8 cellular contexts compared by ENCODE assay signal in the genomic region with DNA sequence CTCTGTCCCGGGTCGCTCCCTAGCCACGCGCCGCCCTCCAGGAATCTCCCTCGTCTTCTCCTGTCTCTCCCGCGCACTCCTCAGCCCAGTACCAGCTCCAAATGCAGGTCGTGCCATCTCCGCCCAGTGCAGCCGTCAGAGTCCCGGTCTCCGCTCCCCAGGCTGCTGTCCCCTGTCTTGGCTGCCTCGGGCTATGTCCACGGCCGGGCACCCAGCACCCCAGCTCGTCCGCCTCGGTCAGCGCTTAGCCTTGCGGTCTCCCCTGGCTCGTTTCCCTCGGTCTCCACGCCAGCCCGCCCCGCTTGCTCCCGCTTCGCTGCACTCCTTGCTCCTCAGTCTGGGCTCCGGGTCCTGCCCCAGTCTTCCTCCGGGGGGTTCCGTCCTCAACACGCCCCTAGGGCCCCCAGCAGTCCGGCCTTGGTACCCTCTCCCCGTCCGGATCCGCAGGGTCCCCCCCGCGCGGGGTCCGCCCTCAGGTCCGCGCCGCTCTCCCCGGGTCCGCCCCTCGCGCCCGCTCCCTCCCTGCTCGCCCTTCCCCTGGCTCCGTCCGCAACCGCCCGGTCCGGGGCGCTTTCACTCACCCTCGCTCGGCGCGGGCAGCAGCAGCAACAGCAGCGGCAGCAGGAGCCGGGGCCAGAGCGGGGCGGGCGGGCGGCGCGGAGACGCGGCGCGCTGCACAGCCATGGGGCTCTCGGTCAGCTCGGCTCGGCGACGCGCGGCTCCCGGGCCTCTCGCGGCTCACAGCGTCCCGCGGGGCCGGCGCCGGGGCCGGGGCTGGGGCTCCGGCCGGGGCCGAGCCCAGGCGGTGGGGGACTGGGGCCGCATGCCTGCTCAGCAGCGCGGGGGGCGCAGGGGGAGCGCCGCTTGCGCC. TPM values are rescaled to one million over a fixed set of nuclear protein-coding genes. Genes with fewer than 3 reads are reported as not detected.
DNase-seq lines count a peak whose midpoint lies in the region; ATAC-seq and TF ChIP-seq lines count a peak whose summit lies in the region.

No MANE protein-coding gene starts in this region.

- H3K27ac Mint-ChIP-seq in activated naive CD8-positive, alpha-beta T cell treated with anti-CD3 and anti-CD28 coated beads, Interleukin-2, amount 10 ng/mL, durations not matched to agents 7 days and 5 days: no peak overlapping the region

- peak; percentile 31 for DNase-seq in stimulated activated CD4-positive, alpha-beta T cell treated with anti-CD3 and anti-CD28 coated beads, Interleukin-15, amount 100 ng/mL, for 24 hours
- DNase-seq in stimulated activated CD4-positive, alpha-beta T cell treated with anti-CD3 and anti-CD28 coated beads, Interleukin-2, amount 100 ng/mL, for 48 hours: no peak
- DNase-seq in activated naive CD8-positive, alpha-beta T cell treated with anti-CD3 and anti-CD28 coated beads, Interleukin-2, amount 10 ng/mL, durations not matched to agents 7 days and 5 days: peak; percentile 46
- DNase-seq in hepatocyte (ENCODE audit: low spot score): peak; percentile 65
- DNase-seq in retina: peak; percentile 84
- DNase-seq in activated CD8-positive, alpha-beta memory T cell treated with anti-CD3 and anti-CD28 coated beads for 24 hours: no peak

- no peaks in the 10 kb centered on the region for H3K9me3 Mint-ChIP-seq in activated naive CD8-positive, alpha-beta T cell treated with anti-CD3 and anti-CD28 coated beads, Interleukin-2, amount 10 ng/mL, durations not matched to agents 7 days and 5 days

- H3K4me1 Mint-ChIP-seq in activated naive CD8-positive, alpha-beta T cell treated with anti-CD3 and anti-CD28 coated beads, Interleukin-2, amount 10 ng/mL, durations not matched to agents 7 days and 5 days: peaks cover 8% of the 10 kb centered on the region

- no peaks in the 10 kb centered on the region for H3K9me3 ChIP-seq in hepatocyte (ENCODE audit: low read depth)

- no peaks in the 10 kb centered on the region for H3K36me3 Mint-ChIP-seq in activated naive CD8-positive, alpha-beta T cell treated with anti-CD3 and anti-CD28 coated beads, Interleukin-2, amount 10 ng/mL, durations not matched to agents 7 days and 5 days

- peak overlapping the region; percentile 83 for H3K4me3 ChIP-seq in hepatocyte

- peaks cover 84% of the 10 kb centered on the region for H3K27me3 Mint-ChIP-seq in activated naive CD8-positive, alpha-beta T cell treated with anti-CD3 and anti-CD28 coated beads, Interleukin-2, amount 10 ng/mL, durations not matched to agents 7 days and 5 days

- H3K36me3 ChIP-seq in hepatocyte (replicated peaks; ENCODE audit: insufficient read depth, low read depth): no peaks in the 10 kb centered on the region

- H3K27me3 ChIP-seq in hepatocyte: peaks cover 3% of the 10 kb centered on the region

- peak overlapping the region; percentile 31 for H3K27ac ChIP-seq in hepatocyte

- H3K4me1 ChIP-seq in hepatocyte (ENCODE audit: insufficient read depth): peaks cover 20% of the 10 kb centered on the region

- under 1% methylated on average over 27 of the region's 99 CpGs for WGBS in hepatocyte (ENCODE audit: low lambda C conversion rate, missing lambda C conversion rate)

- H4K20me1 ChIP-seq in hepatocyte (ENCODE audit: insufficient read depth, poor library complexity, severe bottlenecking): no peaks in the 10 kb centered on the region

- H3K79me2 ChIP-seq in hepatocyte: peaks cover 13% of the 10 kb centered on the region

- POLR2A ChIA-PET in activated naive CD8-positive, alpha-beta T cell treated with anti-CD3 and anti-CD28 coated beads, Interleukin-2, amount 10 ng/mL, durations not matched to agents 7 days and 5 days (lab: Charles Lee): interaction anchor here (1.2 kb wide), 1 partner anchor 73 kb away, joined by 3 read pairs; the partner anchor contains the start of gene RNU5B-1

- peak; percentile 37 for ATAC-seq in activated naive CD8-positive, alpha-beta T cell treated with anti-CD3 and anti-CD28 coated beads, Interleukin-2, amount 10 ng/mL, durations not matched to agents 7 days and 5 days (ENCODE audit: low read depth)
- ATAC-seq in GM18498 (IDR thresholded peaks at IDR 0.05; ENCODE audit: unreplicated experiment) (no peak), GM21381 (IDR thresholded peaks at IDR 0.05; ENCODE audit: unreplicated experiment) (no peak)

- no peaks in the 10 kb centered on the region for H3K9me2 ChIP-seq in hepatocyte (replicated peaks; ENCODE audit: insufficient read depth)

- H3K4me3 Mint-ChIP-seq in activated naive CD8-positive, alpha-beta T cell treated with anti-CD3 and anti-CD28 coated beads, Interleukin-2, amount 10 ng/mL, durations not matched to agents 7 days and 5 days: peak overlapping the region; percentile 77

- peak overlapping the region; percentile 23 for H2AFZ ChIP-seq in hepatocyte

- H3K4me2 ChIP-seq in hepatocyte: peak overlapping the region; percentile 99

- no peak for TF ChIP-seq CTCF in hepatocyte (IDR thresholded peaks at IDR 0.05; ENCODE audit: poor library complexity)

RNA-seq across cellular contexts. Expression of gene IGDCC3, which starts 0.5 kb away (rescaled TPM):
- not detected for total RNA-seq in activated naive CD8-positive, alpha-beta T cell treated with anti-CD3 and anti-CD28 coated beads, Interleukin-2, amount 10 ng/mL, durations not matched to agents 7 days and 5 days
- total RNA-seq in hepatocyte: 8.1 and 15.1 TPM in 2 replicates
- 14.8 and 33.0 TPM in 2 replicates for polyA plus RNA-seq in hepatocyte

RNA-seq across cellular contexts. Expression of gene IGDCC4, which starts 45.4 kb away (rescaled TPM):
- total RNA-seq in activated naive CD8-positive, alpha-beta T cell treated with anti-CD3 and anti-CD28 coated beads, Interleukin-2, amount 10 ng/mL, durations not matched to agents 7 days and 5 days: under 1 TPM; 0.06 to 0.14 TPM
- 9.7 and 12.9 TPM in 2 replicates for total RNA-seq in hepatocyte
- 11.8 and 14.9 TPM in 2 replicates for polyA plus RNA-seq in hepatocyte

Comparison
In these comparisons a context has a peak if more than half of its experiments do, and no peak if none do; other contexts are left out.
1. DNase-seq: peak in stimulated activated CD4-positive, alpha-beta T cell treated with anti-CD3 and anti-CD28 coated beads, Interleukin-15, amount 100 ng/mL, for 24 hours (single experiment), activated naive CD8-positive, alpha-beta T cell treated with anti-CD3 and anti-CD28 coated beads, Interleukin-2, amount 10 ng/mL, durations not matched to agents 7 days and 5 days (single experiment), hepatocyte (single experiment) and retina (single experiment); none in stimulated activated CD4-positive, alpha-beta T cell treated with anti-CD3 and anti-CD28 coated beads, Interleukin-2, amount 100 ng/mL, for 48 hours (0 of 2) and activated CD8-positive, alpha-beta memory T cell treated with anti-CD3 and anti-CD28 coated beads for 24 hours (single experiment).